18 cellular contexts compared by ENCODE assay signal in the genomic region with DNA sequence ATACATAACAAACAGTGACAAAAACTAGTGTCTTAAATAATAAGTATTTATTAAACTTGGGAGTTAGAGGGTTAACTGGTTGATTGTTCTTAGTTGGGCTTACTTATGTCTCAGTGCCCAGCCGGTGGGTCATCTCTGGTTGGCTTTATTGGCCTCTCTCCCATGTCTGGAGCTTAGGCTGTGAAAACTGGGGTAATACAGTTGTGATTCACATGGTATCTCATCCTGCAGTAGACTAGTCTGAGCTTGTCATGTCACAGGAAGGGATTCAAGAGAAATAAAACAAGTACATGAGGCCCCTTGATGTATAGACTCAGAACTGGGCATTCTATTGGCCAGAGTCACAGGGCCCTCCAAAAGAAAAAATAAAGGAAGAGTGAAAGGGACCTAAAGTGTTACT.
DNase-seq lines count a peak whose midpoint lies in the region; ATAC-seq, FAIRE-seq and TF ChIP-seq lines count a peak whose summit lies in the region.
"Had no signal": no experiment of that assay in that cellular context is flagged by ENCODE, and none has a peak within 500 bp of the region (broad histone marks: within the 10 kb centered on the region; RNA-seq: fewer than 3 reads in every experiment).

No MANE protein-coding gene starts in this region.

- POLR2A ChIA-PET in RWPE1 (lab: Yijun Ruan, JAX; ENCODE audit: low non-redundant PET), result no interaction called here

- no TSS peak for BruUV-seq in mammary epithelial cell (replicated peaks; lab: Mats Ljungman, UMichigan)

- dilution Hi-C loops in mammary epithelial cell (cut with HindIII; ENCODE audit: low sequenced_read_pairs), result no loop called here

- DNase-seq in NCI-H345 (lab: John Stamatoyannopoulos, UW), result peak; percentile 16
- no peak for DNase-seq in NCI-H345 treated with DMSO at 0.1 percent for 48 hours (lab: John Stamatoyannopoulos, UW; ENCODE audit: unreplicated experiment)
- peak; percentile 55 for DNase-seq in RWPE1 (ENCODE audit: low spot score)
- DNase-seq in mammary epithelial cell, result peak; percentile 77
- DNase-seq in foreskin keratinocyte, result peak; percentile 9 to 54
- DNase-seq in NCI-H2171 treated with DMSO at 0.1 percent for 48 hours (lab: John Stamatoyannopoulos, UW), result no peak
- no peak for DNase-seq in HTR-8/SVneo (ENCODE audit: insufficient read length, low spot score)
- DNase-seq in 8988T, result no peak
- DNase-seq: CD8-positive, alpha-beta T cell; COR-L47; DMS 273 treated with DMSO at 0.1 percent for 48 hours; DMS53; DND-41; EL; H9 had no signal

- H3K27ac ChIP-seq in RWPE1, result no peak overlapping the region
- no peak overlapping the region for H3K27ac ChIP-seq in mammary epithelial cell (ENCODE audit: insufficient read depth, low read depth, low read length)
- H3K27ac ChIP-seq in foreskin keratinocyte, result no peak overlapping the region
- H3K27ac ChIP-seq: BLaER1 treated with 17β-estradiol and CSF1 and Interleukin-3, amounts not matched to agents 10 nM and 100 nM had no signal

- H3K4me3 ChIP-seq in mammary epithelial cell (replicated peaks in 1 of 3; ENCODE audit: insufficient read depth in 1 of 3, low read depth in 2 of 3, low read length in 3 of 3), result no peak overlapping the region
- H3K4me3 ChIP-seq: BLaER1 treated with 17β-estradiol and CSF1 and Interleukin-3, amounts not matched to agents 10 nM and 100 nM; GM12878 had no signal

- no peaks in the 10 kb centered on the region for H4K20me1 ChIP-seq in mammary epithelial cell (ENCODE audit: insufficient read depth, low read length)
- H4K20me1 ChIP-seq: BLaER1 treated with 17β-estradiol and CSF1 and Interleukin-3, amounts not matched to agents 10 nM and 100 nM had no signal

- no peak overlapping the region for H3K9ac ChIP-seq in mammary epithelial cell (ENCODE audit: insufficient read depth, low read length)
- H3K9ac ChIP-seq: BLaER1 treated with 17β-estradiol and CSF1 and Interleukin-3, amounts not matched to agents 10 nM and 100 nM had no signal

- no peaks in the 10 kb centered on the region for H3K36me3 ChIP-seq in mammary epithelial cell (ENCODE audit: insufficient read depth, low read length)
- H3K36me3 ChIP-seq: BLaER1 treated with 17β-estradiol and CSF1 and Interleukin-3, amounts not matched to agents 10 nM and 100 nM had no signal

- H3K27me3 ChIP-seq in mammary epithelial cell (ENCODE audit: insufficient read depth, low read length), result no peaks in the 10 kb centered on the region
- H3K27me3 ChIP-seq in foreskin keratinocyte, result no peaks in the 10 kb centered on the region
- H3K27me3 ChIP-seq: BLaER1 treated with 17β-estradiol and CSF1 and Interleukin-3, amounts not matched to agents 10 nM and 100 nM had no signal

- 0% methylated on average over 1 of the region's 1 CpG for WGBS in mammary epithelial cell (ENCODE audit: low coverage, missing lambda C conversion rate)

- no peak for FAIRE-seq in HTR-8/SVneo (lab: Jason Lieb, UNC)
- FAIRE-seq: GM12878, H1 had no signal

- no peaks in the 10 kb centered on the region for H3K9me3 ChIP-seq in mammary epithelial cell (replicated peaks; ENCODE audit: insufficient read depth, low read length)
- H3K9me3 ChIP-seq: BLaER1 treated with 17β-estradiol and CSF1 and Interleukin-3, amounts not matched to agents 10 nM and 100 nM had no signal

- peak overlapping the region; percentile 53 for H3K4me2 ChIP-seq in mammary epithelial cell (ENCODE audit: insufficient read depth, low read depth, low read length)
- H3K4me2 ChIP-seq: BLaER1 treated with 17β-estradiol and CSF1 and Interleukin-3, amounts not matched to agents 10 nM and 100 nM had no signal

- no peak overlapping the region for H2AFZ ChIP-seq in mammary epithelial cell (ENCODE audit: low read depth, low read length)

- intact Hi-C loops in mammary epithelial cell (cut with micrococcal nuclease), result no loop called here

- in situ Hi-C loops in mammary epithelial cell (cut with MboI; ENCODE audit: low sequenced_read_pairs in 2 of 2), result no loop called here

- ATAC-seq in foreskin keratinocyte, result no peak
- ATAC-seq: CD8-positive, alpha-beta T cell; GM12878 had no signal

- peaks cover 5% of the 10 kb centered on the region for H3K4me1 ChIP-seq in mammary epithelial cell (ENCODE audit: insufficient read depth, low read length)
- no peaks in the 10 kb centered on the region for H3K4me1 ChIP-seq in foreskin keratinocyte
- H3K4me1 ChIP-seq: BLaER1 treated with 17β-estradiol and CSF1 and Interleukin-3, amounts not matched to agents 10 nM and 100 nM had no signal

- H3K79me2 ChIP-seq in mammary epithelial cell (ENCODE audit: insufficient read depth, low read length), result no peaks in the 10 kb centered on the region

- CTCF ChIA-PET in RWPE1 (lab: Yijun Ruan, JAX), result interaction anchor here (0.6 kb wide), 1 partner anchor 496 kb away, joined by 3 read pairs; no protein-coding TSS in a partner anchor
- CTCF ChIA-PET in mammary epithelial cell (lab: Charles Lee; ENCODE audit: low non-redundant PET), result interaction anchor here (0.7 to 0.8 kb wide), 2 partner anchors 61 to 245 kb away, joined by 5 to 11 read pairs; no protein-coding TSS in a partner anchor

- TF ChIP-seq CTCF in RWPE1 (conservative IDR thresholded peaks at IDR 0.05; ENCODE audit: low read depth) (no peak), mammary epithelial cell (conservative IDR thresholded peaks at IDR 0.05 in 1 of 2, IDR thresholded peaks at IDR 0.05 in 1 of 2; ENCODE audit: extremely low read depth in 1 of 2, insufficient read depth in 1 of 2, low read depth in 1 of 2, low read length in 2 of 2) (no peak), foreskin keratinocyte (conservative IDR thresholded peaks at IDR 0.05) (no peak)

Comparison
In these comparisons a context has a peak if more than half of its experiments do, and no peak if none do; other contexts are left out.
1. DNase-seq: peak in NCI-H345 (single experiment), RWPE1 (single experiment), mammary epithelial cell (single experiment) and foreskin keratinocyte (2 of 2); none in NCI-H345 treated with DMSO at 0.1 percent for 48 hours (single experiment), NCI-H2171 treated with DMSO at 0.1 percent for 48 hours (single experiment), HTR-8/SVneo (single experiment) and 8988T (single experiment).